Comparison of ENCODE assay signal across 8 cellular contexts in genomic region chr4:38034986-38035882, GRCh38.
A peak's percentile ranks its signal among the peaks of the same experiment; 100 is the strongest.
DNase-seq lines count a peak whose midpoint lies in the region; ATAC-seq and TF ChIP-seq lines count a peak whose summit lies in the region.

No MANE protein-coding gene starts in this region.

- peak; percentile 55 to 81 (median 72) for TF ChIP-seq CTCF in heart right ventricle (IDR thresholded peaks at IDR 0.05)

- DNase-seq in CD8-positive, alpha-beta memory T cell, result peak in 3 of 5 donors; percentile 9 to 47 (median 44)
- peak; percentile 37 for DNase-seq in GM19240 (ENCODE audit: insufficient read length, low spot score)
- peak; percentile 52 for DNase-seq in NCI-H2227 treated with DMSO at 0.1 percent for 48 hours (lab: John Stamatoyannopoulos, UW)
- peak; percentile 82 for DNase-seq in activated CD4-positive, alpha-beta T cell treated with anti-CD3 and anti-CD28 coated beads, Interleukin-2, amount 10 ng/mL, durations not matched to agents 24 days and 14 days
- peak in 1 of 2 donors; percentile 77 for DNase-seq in heart right ventricle
- DNase-seq in sciatic nerve (ENCODE audit: low spot score), result no peak

- no peaks in the 10 kb centered on the region for H3K9me3 ChIP-seq in CD8-positive, alpha-beta memory T cell (ENCODE audit: low read length)
- H3K9me3 ChIP-seq in heart right ventricle, result no peaks in the 10 kb centered on the region

- no peak overlapping the region for H3K27ac ChIP-seq in CD8-positive, alpha-beta memory T cell (ENCODE audit: low read depth, low read length)
- peak overlapping the region in 1 of 10 donors; percentile 26 for H3K27ac ChIP-seq in heart right ventricle

- peaks cover 0 to 47% (median 15%) of the 10 kb centered on the region in 3 donors for H3K36me3 Mint-ChIP-seq in CD8-positive, alpha-beta memory T cell
- H3K36me3 Mint-ChIP-seq in activated CD4-positive, alpha-beta T cell treated with anti-CD3 and anti-CD28 coated beads, Interleukin-2, amount 10 ng/mL, durations not matched to agents 24 days and 14 days (ENCODE audit: low read depth), result peaks cover 16% of the 10 kb centered on the region

- no peaks in the 10 kb centered on the region for H3K27me3 ChIP-seq in CD8-positive, alpha-beta memory T cell (ENCODE audit: insufficient read depth, low read length, poor library complexity, severe bottlenecking)
- H3K27me3 ChIP-seq in heart right ventricle, result no peaks in the 10 kb centered on the region

- H3K27ac Mint-ChIP-seq in CD8-positive, alpha-beta memory T cell, result peak overlapping the region in 2 of 8 donors; percentile 50 to 72
- H3K27ac Mint-ChIP-seq in activated CD4-positive, alpha-beta T cell treated with anti-CD3 and anti-CD28 coated beads, Interleukin-2, amount 10 ng/mL, durations not matched to agents 24 days and 14 days, result no peak overlapping the region

- H3K4me3 ChIP-seq in CD8-positive, alpha-beta memory T cell (ENCODE audit: low read length), result no peak overlapping the region
- no peak overlapping the region for H3K4me3 ChIP-seq in heart right ventricle

- CTCF ChIA-PET in CD8-positive, alpha-beta memory T cell (lab: Charles Lee), result interaction anchor here (1.0 to 4.6 kb wide), 11 partner anchors 10 to 436 kb away, joined by 3 to 23 read pairs (median 6); partner anchors contain the start of genes PGM2 and TBC1D1

- no peak overlapping the region for H3K4me3 Mint-ChIP-seq in CD8-positive, alpha-beta memory T cell
- no peak overlapping the region for H3K4me3 Mint-ChIP-seq in activated CD4-positive, alpha-beta T cell treated with anti-CD3 and anti-CD28 coated beads, Interleukin-2, amount 10 ng/mL, durations not matched to agents 24 days and 14 days

- no peaks in the 10 kb centered on the region for H3K4me1 ChIP-seq in CD8-positive, alpha-beta memory T cell (ENCODE audit: insufficient read depth, low read length)
- H3K4me1 ChIP-seq in heart right ventricle, result peaks cover 0 to 8% (median 0%) of the 10 kb centered on the region in 9 donors

- ATAC-seq in heart right ventricle, result peak in 5 of 8 donors; percentile 47 to 86 (median 70)
- peak; percentile 45 for ATAC-seq in sciatic nerve
- ATAC-seq in HG03039 (IDR thresholded peaks at IDR 0.05; ENCODE audit: unreplicated experiment), result no peak
- ATAC-seq in GM21723 (IDR thresholded peaks at IDR 0.05; ENCODE audit: unreplicated experiment), result no peak

- H3K36me3 ChIP-seq in CD8-positive, alpha-beta memory T cell (ENCODE audit: insufficient read depth, low read length), result peaks cover 17% of the 10 kb centered on the region
- H3K36me3 ChIP-seq in heart right ventricle, result peaks cover 0 to 93% (median 0%) of the 10 kb centered on the region in 9 donors

- WGBS in heart right ventricle, 2 donors, result 59 to 64% methylated on average over 11 of the region's 11 CpGs

- no peaks in the 10 kb centered on the region for H3K27me3 Mint-ChIP-seq in CD8-positive, alpha-beta memory T cell
- no peaks in the 10 kb centered on the region for H3K27me3 Mint-ChIP-seq in activated CD4-positive, alpha-beta T cell treated with anti-CD3 and anti-CD28 coated beads, Interleukin-2, amount 10 ng/mL, durations not matched to agents 24 days and 14 days

- POLR2A ChIA-PET in CD8-positive, alpha-beta memory T cell (lab: Charles Lee), result no interaction called here

- no peaks in the 10 kb centered on the region for H3K4me1 Mint-ChIP-seq in CD8-positive, alpha-beta memory T cell
- no peaks in the 10 kb centered on the region for H3K4me1 Mint-ChIP-seq in activated CD4-positive, alpha-beta T cell treated with anti-CD3 and anti-CD28 coated beads, Interleukin-2, amount 10 ng/mL, durations not matched to agents 24 days and 14 days

- no peaks in the 10 kb centered on the region for H3K9me3 Mint-ChIP-seq in CD8-positive, alpha-beta memory T cell
- H3K9me3 Mint-ChIP-seq in activated CD4-positive, alpha-beta T cell treated with anti-CD3 and anti-CD28 coated beads, Interleukin-2, amount 10 ng/mL, durations not matched to agents 24 days and 14 days, result no peaks in the 10 kb centered on the region

- intact Hi-C loops in activated CD4-positive, alpha-beta T cell treated with anti-CD3 and anti-CD28 coated beads, Interleukin-2, amount 10 ng/mL, durations not matched to agents 24 days and 14 days (cut with micrococcal nuclease), result loop anchor here (1.0 to 10.0 kb wide), 5 partner anchors 58 to 580 kb away; partner anchors contain the start of gene TBC1D1
- intact Hi-C loops in heart right ventricle (cut with DNase I) (loop anchor here (1.0 to 10.0 kb wide), 19 partner anchors 50 to 433 kb away; partner anchors contain the start of genes TBC1D1 (in 7 of the 10) and RELL1 (in 1 of the 10)), sciatic nerve (cut with DNase I) (loop anchor here (10.0 kb wide), 1 partner anchor 230 kb away; no protein-coding TSS in a partner anchor)

Comparison
In these comparisons a context has a peak if more than half of its experiments do, and no peak if none do; other contexts are left out.
1. ATAC-seq: peak in heart right ventricle (5 of 8) and sciatic nerve (single experiment); none in HG03039 (single experiment) and GM21723 (single experiment).